ENCODE assay signal across 27 cellular contexts in the genomic region with DNA sequence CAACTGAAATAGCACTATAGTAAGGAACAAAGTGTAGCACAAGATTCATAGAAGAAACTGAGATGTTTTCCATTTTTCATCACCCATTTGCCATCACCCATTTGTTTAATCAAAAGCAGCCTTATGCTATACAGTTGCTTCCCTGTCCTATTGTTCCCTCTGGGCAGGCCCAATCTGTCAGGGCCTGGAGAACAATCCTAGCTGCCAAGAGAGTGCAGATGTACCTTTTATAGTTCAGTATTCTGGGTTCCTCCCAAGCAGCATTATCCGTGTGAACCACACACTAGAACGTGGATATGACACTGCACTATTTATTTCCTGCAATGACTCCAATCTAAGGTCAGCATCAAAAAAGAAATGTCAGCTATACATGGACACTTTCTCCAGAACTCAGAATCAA.
"Had no signal": no experiment of that assay in that cellular context is flagged by ENCODE, and none has a peak within 500 bp of the region (broad histone marks: within the 10 kb centered on the region; RNA-seq: fewer than 3 reads in every experiment).

No MANE protein-coding gene starts in this region.

- H3K4me3 ChIP-seq: adrenal gland, body of pancreas, breast epithelium, Peyer's patch had no signal

- DNase-seq: activated B cell treated with CpG ODN at 0.5 μM for 24 hours; activated CD4-positive, alpha-beta memory T cell treated with anti-CD3 and anti-CD28 coated beads for 36 hours; activated CD4-positive, alpha-beta T cell treated with anti-CD3 and anti-CD28 coated beads for 4 hours; activated CD4-positive, alpha-beta T cell treated with anti-CD3 and anti-CD28 coated beads, Interleukin-2, amount 50 U/mL, for 1 hour; activated CD4-positive, CD25-positive, alpha-beta regulatory T cell treated with anti-CD3 and anti-CD28 coated beads, Interleukin-2, amount 50 U/mL, for 72 hours; activated CD8-positive, alpha-beta memory T cell treated with anti-CD3 and anti-CD28 coated beads, Interleukin-2, amount 50 U/mL, for 4 hours; activated gamma-delta T cell treated with Interleukin-2 at 50 U/mL for 16 hours; activated naive CD4-positive, alpha-beta T cell treated with anti-CD3 and anti-CD28 coated beads for 36 hours; activated T-cell treated with anti-CD3 and anti-CD28 coated beads for 4 hours; activated T-cell treated with anti-CD3 and anti-CD28 coated beads, Interleukin-2, amount 50 U/mL, for 4 hours; adrenal gland; body of pancreas; MM.1S; MV-4-11; NCI-H1092; NCI-H1436 treated with DMSO at 0.1 percent for 48 hours; NCI-H1694 treated with DMSO at 0.1 percent for 48 hours; NCI-H2029; NCI-H345; NCI-H524 treated with DMSO at 0.1 percent for 48 hours; PC-3; Peyer's patch; RPMI8226; SIG-M5; T1000 had no signal

- ATAC-seq: activated naive CD4-positive, alpha-beta T cell treated with anti-CD3 and anti-CD28 coated beads, Interleukin-2, amount 50 U/mL, for 72 hours; activated T-cell treated with anti-CD3 and anti-CD28 coated beads, Interleukin-2, amount 50 U/mL, for 4 hours; body of pancreas; PC-3 had no signal
